In genomic region chr2:162253435-162253834, GRCh38 we compare ENCODE assay signal across 30 cellular contexts.
"Had no signal": no experiment of that assay in that cellular context is flagged by ENCODE, and none has a peak within 500 bp of the region (broad histone marks: within the 10 kb centered on the region; RNA-seq: fewer than 3 reads in every experiment).

No MANE protein-coding gene starts in this region.

- H3K4me3 ChIP-seq: esophagus squamous epithelium, gastroesophageal sphincter, heart right ventricle had no signal

- FAIRE-seq: astrocyte, colon, endometrium, endothelial cell of umbilical vein had no signal

- H3K27ac ChIP-seq: brain microvascular endothelial cell, epithelial cell of prostate, esophagus squamous epithelium, gastroesophageal sphincter, heart right ventricle had no signal

- H3K4me3 Mint-ChIP-seq: activated CD4-positive, alpha-beta memory T cell treated with anti-CD3 and anti-CD28 coated beads, Interleukin-2, amount 10 ng/mL, durations not matched to agents 7 days and 5 days; activated CD4-positive, alpha-beta T cell treated with anti-CD3 and anti-CD28 coated beads, Interleukin-2, amount 10 ng/mL, durations not matched to agents 7 days and 5 days; activated naive CD8-positive, alpha-beta T cell; activated T-cell treated with anti-CD3 and anti-CD28 coated beads, Interleukin-2, amount 50 U/mL, for 4 hours; activated T-helper 17 cell treated with anti-CD3 and anti-CD28 coated beads, Interleukin-2, amount 50 U/mL, for 72 hours; T-helper 17 cell; WTC11 had no signal

- H3K36me3 ChIP-seq: brain microvascular endothelial cell, esophagus squamous epithelium, gastroesophageal sphincter, heart right ventricle had no signal

- DNase-seq: activated CD4-positive, alpha-beta memory T cell treated with anti-CD3 and anti-CD28 coated beads, Interleukin-2, amount 10 ng/mL, durations not matched to agents 7 days and 5 days; activated CD4-positive, alpha-beta T cell treated with anti-CD3 and anti-CD28 coated beads for 1 hour; activated CD4-positive, alpha-beta T cell treated with anti-CD3 and anti-CD28 coated beads for 4 hours; activated CD4-positive, alpha-beta T cell treated with anti-CD3 and anti-CD28 coated beads, Interleukin-2, amount 10 ng/mL, durations not matched to agents 7 days and 5 days; activated CD4-positive, alpha-beta T cell treated with anti-CD3 and anti-CD28 coated beads, Interleukin-2, amount 50 U/mL, for 4 hours; activated CD8-positive, alpha-beta memory T cell treated with anti-CD3 and anti-CD28 coated beads, Interleukin-2, amount 50 U/mL, for 48 hours; activated effector memory CD4-positive, alpha-beta T cell treated with Interleukin-2 at 50 U/mL for 16 hours; activated gamma-delta T cell treated with Interleukin-2 at 50 U/mL for 16 hours; activated naive CD4-positive, alpha-beta T cell treated with anti-CD3 and anti-CD28 coated beads, Interleukin-2, amount 50 U/mL, for 16 hours; activated naive CD4-positive, alpha-beta T cell treated with Interleukin-2 at 50 U/mL for 16 hours; activated T-cell treated with anti-CD3 and anti-CD28 coated beads, Interleukin-2, amount 50 U/mL, for 4 hours; amniotic stem cell; brain microvascular endothelial cell; caudate nucleus; cortex of kidney; effector CD8-positive, alpha-beta T cell; esophagus squamous epithelium; foreskin melanocyte; heart right ventricle; T-helper 1 cell; T-helper 17 cell had no signal

- H3K36me3 Mint-ChIP-seq: WTC11 had no signal

- H3K27me3 Mint-ChIP-seq: T-helper 17 cell had no signal

- H3K9me3 Mint-ChIP-seq: activated CD4-positive, alpha-beta memory T cell treated with anti-CD3 and anti-CD28 coated beads, Interleukin-2, amount 10 ng/mL, durations not matched to agents 7 days and 5 days; activated CD4-positive, alpha-beta T cell treated with anti-CD3 and anti-CD28 coated beads, Interleukin-2, amount 10 ng/mL, durations not matched to agents 7 days and 5 days had no signal

- H3K4me1 Mint-ChIP-seq: activated CD4-positive, alpha-beta memory T cell treated with anti-CD3 and anti-CD28 coated beads, Interleukin-2, amount 10 ng/mL, durations not matched to agents 7 days and 5 days; activated CD4-positive, alpha-beta T cell treated with anti-CD3 and anti-CD28 coated beads, Interleukin-2, amount 10 ng/mL, durations not matched to agents 7 days and 5 days; activated T-helper 17 cell treated with anti-CD3 and anti-CD28 coated beads, Interleukin-2, amount 50 U/mL, for 72 hours; T-helper 17 cell had no signal

- H3K27ac Mint-ChIP-seq: activated CD4-positive, alpha-beta memory T cell treated with anti-CD3 and anti-CD28 coated beads, Interleukin-2, amount 10 ng/mL, durations not matched to agents 7 days and 5 days; activated CD4-positive, alpha-beta T cell treated with anti-CD3 and anti-CD28 coated beads, Interleukin-2, amount 10 ng/mL, durations not matched to agents 7 days and 5 days; activated naive CD8-positive, alpha-beta T cell; activated T-helper 17 cell treated with anti-CD3 and anti-CD28 coated beads, Interleukin-2, amount 50 U/mL, for 72 hours; T-helper 17 cell; WTC11 had no signal

- H3K27me3 ChIP-seq: brain microvascular endothelial cell, esophagus squamous epithelium, gastroesophageal sphincter, heart right ventricle had no signal

- H3K9me3 ChIP-seq: esophagus squamous epithelium had no signal
